Comparison of ENCODE assay signal across 1 cellular context in genomic region chr9:98807811-98808195, GRCh38.
TF ChIP-seq lines count a peak whose summit lies in the region.

No MANE protein-coding gene starts in this region.

TF ChIP-seq in SK-N-SH treated with all-trans-retinoic acid at 6 μM for 48 hours, 23 proteins besides CTCF, POLR2A, EP300 and RAD21:
- TF ChIP-seq TSHZ2 (CRISPR knock-in tag; IDR thresholded peaks at IDR 0.05) (no peak), ZFP3 (CRISPR knock-in tag; IDR thresholded peaks at IDR 0.05) (no peak), BACH2 (CRISPR knock-in tag; IDR thresholded peaks at IDR 0.05; ENCODE audit: borderline replicate concordance) (no peak), ESRRG (CRISPR knock-in tag; IDR thresholded peaks at IDR 0.05) (no peak), ISL1 (CRISPR knock-in tag; IDR thresholded peaks at IDR 0.05) (no peak), CSRNP3 (CRISPR knock-in tag; IDR thresholded peaks at IDR 0.05) (no peak), OSR1 (CRISPR knock-in tag; IDR thresholded peaks at IDR 0.05) (no peak), CSDC2 (CRISPR knock-in tag; IDR thresholded peaks at IDR 0.05) (no peak), ZNF8 (CRISPR knock-in tag; IDR thresholded peaks at IDR 0.05) (no peak), ZNF565 (CRISPR knock-in tag; conservative IDR thresholded peaks at IDR 0.05; ENCODE audit: low read depth) (no peak), TOX (CRISPR knock-in tag; IDR thresholded peaks at IDR 0.05; ENCODE audit: borderline replicate concordance) (no peak), SNAI2 (CRISPR knock-in tag; IDR thresholded peaks at IDR 0.05) (no peak), TCF4 (CRISPR knock-in tag; IDR thresholded peaks at IDR 0.05; ENCODE audit: borderline replicate concordance) (no peak), ARNTL (CRISPR knock-in tag; IDR thresholded peaks at IDR 0.05; ENCODE audit: borderline replicate concordance, low read depth) (no peak), PPARA (CRISPR knock-in tag; IDR thresholded peaks at IDR 0.05; ENCODE audit: borderline replicate concordance) (no peak)
- TF ChIP-seq, protein P1, sequence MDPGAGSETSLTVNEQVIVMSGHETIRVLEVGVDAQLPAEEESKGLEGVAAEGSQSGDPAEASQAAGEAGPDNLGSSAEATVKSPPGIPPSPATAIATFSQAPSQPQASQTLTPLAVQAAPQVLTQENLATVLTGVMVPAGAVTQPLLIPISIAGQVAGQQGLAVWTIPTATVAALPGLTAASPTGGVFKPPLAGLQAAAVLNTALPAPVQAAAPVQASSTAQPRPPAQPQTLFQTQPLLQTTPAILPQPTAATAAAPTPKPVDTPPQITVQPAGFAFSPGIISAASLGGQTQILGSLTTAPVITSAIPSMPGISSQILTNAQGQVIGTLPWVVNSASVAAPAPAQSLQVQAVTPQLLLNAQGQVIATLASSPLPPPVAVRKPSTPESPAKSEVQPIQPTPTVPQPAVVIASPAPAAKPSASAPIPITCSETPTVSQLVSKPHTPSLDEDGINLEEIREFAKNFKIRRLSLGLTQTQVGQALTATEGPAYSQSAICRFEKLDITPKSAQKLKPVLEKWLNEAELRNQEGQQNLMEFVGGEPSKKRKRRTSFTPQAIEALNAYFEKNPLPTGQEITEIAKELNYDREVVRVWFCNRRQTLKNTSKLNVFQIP (CRISPR knock-in tag; IDR thresholded peaks at IDR 0.05; ENCODE audit: borderline replicate concordance, low read depth): no peak
TF ChIP-seq in SK-N-SH treated with all-trans-retinoic acid at 6 μM for 48 hours: peak in this region for 0.
